ENCODE assay signal across 17 cellular contexts in the genomic region with DNA sequence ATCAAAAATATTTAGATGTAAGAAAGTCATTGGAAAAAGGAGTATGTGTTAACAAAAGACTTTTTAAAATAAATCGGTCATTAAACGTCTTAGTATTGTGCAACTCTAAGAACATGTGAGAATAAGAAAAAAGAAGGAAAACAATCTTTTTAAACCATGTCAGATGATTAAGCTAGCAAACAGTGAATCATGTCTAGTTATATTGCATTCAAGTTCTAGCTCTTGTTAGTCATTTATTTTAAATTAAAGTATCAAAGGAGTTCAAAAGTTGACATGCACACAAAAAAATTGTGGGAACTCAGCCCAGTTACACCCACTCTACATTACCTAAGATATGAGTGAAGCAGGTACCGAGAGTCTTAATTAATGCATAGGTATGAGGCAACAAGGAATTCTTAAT. TPM values are rescaled to one million over a fixed set of nuclear protein-coding genes. Genes with fewer than 3 reads are reported as not detected.
A peak's percentile ranks its signal among the peaks of the same experiment; 100 is the strongest.
DNase-seq lines count a peak whose midpoint lies in the region; ATAC-seq and TF ChIP-seq lines count a peak whose summit lies in the region.
"Had no signal": no experiment of that assay in that cellular context is flagged by ENCODE, and none has a peak within 500 bp of the region (broad histone marks: within the 10 kb centered on the region; RNA-seq: fewer than 3 reads in every experiment).

No MANE protein-coding gene starts in this region.

- peak overlapping the region; percentile 9 for H3K4me3 Mint-ChIP-seq in mesothelial cell of epicardium
- no peak overlapping the region for H3K4me3 Mint-ChIP-seq in osteocyte (ENCODE audit: unreplicated experiment)
- H3K4me3 Mint-ChIP-seq: activated CD4-positive, alpha-beta T cell treated with anti-CD3 and anti-CD28 coated beads, Interleukin-2, amount 10 ng/mL, durations not matched to agents 24 days and 14 days; neural progenitor cell had no signal

- H3K9me3 ChIP-seq in PC-3 (ENCODE audit: low read length) (no peaks in the 10 kb centered on the region), esophagus squamous epithelium (no peaks in the 10 kb centered on the region)

- no peaks in the 10 kb centered on the region for H4K20me1 ChIP-seq in PC-3 (ENCODE audit: low read length)

- no peak overlapping the region for H2AFZ ChIP-seq in PC-3 (ENCODE audit: low read length)
- H2AFZ ChIP-seq: neural progenitor cell had no signal

- H3K27me3 Mint-ChIP-seq in mesothelial cell of epicardium (ENCODE audit: low read depth) (no peaks in the 10 kb centered on the region), osteocyte (ENCODE audit: unreplicated experiment) (no peaks in the 10 kb centered on the region)

- H3K9me3 Mint-ChIP-seq in mesothelial cell of epicardium (peaks cover 11% of the 10 kb centered on the region), osteocyte (ENCODE audit: unreplicated experiment) (peaks cover 8% of the 10 kb centered on the region)
- H3K9me3 Mint-ChIP-seq: activated CD4-positive, alpha-beta T cell treated with anti-CD3 and anti-CD28 coated beads, Interleukin-2, amount 10 ng/mL, durations not matched to agents 24 days and 14 days had no signal

- H3K27me3 ChIP-seq in BJ (ENCODE audit: control insufficient read depth, insufficient read depth, low read length) (no peaks in the 10 kb centered on the region), PC-3 (ENCODE audit: low read length) (no peaks in the 10 kb centered on the region), esophagus squamous epithelium (no peaks in the 10 kb centered on the region)
- H3K27me3 ChIP-seq: neural progenitor cell had no signal

- H3K27ac ChIP-seq in PC-3 (ENCODE audit: low read length) (peak overlapping the region; percentile 87), esophagus squamous epithelium (peak overlapping the region in 3 of 4 donors; percentile 50 to 76 (median 75))
- H3K27ac ChIP-seq: KMS-11, neural progenitor cell had no signal

- H3K4me1 Mint-ChIP-seq in mesothelial cell of epicardium (peaks cover 39% of the 10 kb centered on the region), osteocyte (ENCODE audit: unreplicated experiment) (peaks cover 4% of the 10 kb centered on the region)

- CTCF ChIA-PET in BJ (lab: Yijun Ruan, JAX) (interaction anchor here (0.8 kb wide), 1 partner anchor 9 kb away, joined by 3 read pairs; the partner anchor contains the start of gene FRRS1), PC-3 (lab: Charles Lee) (interaction anchor here (0.6 kb wide), 1 partner anchor 10 kb away, joined by 4 read pairs; the partner anchor contains the start of gene FRRS1)

- 32 to 33% methylated on average over 3 of the region's 3 CpGs for WGBS in esophagus squamous epithelium, 2 donors

- peak overlapping the region; percentile 59 for H3K9ac ChIP-seq in PC-3 (ENCODE audit: low read length)
- H3K9ac ChIP-seq: KMS-11, neural progenitor cell had no signal

- intact Hi-C loops in PC-3 (cut with micrococcal nuclease): no loop called here
- intact Hi-C loops in esophagus squamous epithelium (cut with DNase I): no loop called here

- peaks cover 28% of the 10 kb centered on the region for H3K79me2 ChIP-seq in PC-3 (ENCODE audit: low read length)

- H3K27ac Mint-ChIP-seq in mesothelial cell of epicardium: peak overlapping the region; percentile 60
- H3K27ac Mint-ChIP-seq in osteocyte (ENCODE audit: unreplicated experiment): no peak overlapping the region
- H3K27ac Mint-ChIP-seq: activated CD4-positive, alpha-beta T cell treated with anti-CD3 and anti-CD28 coated beads, Interleukin-2, amount 10 ng/mL, durations not matched to agents 24 days and 14 days; neural progenitor cell had no signal

- H3K4me1 ChIP-seq in PC-3 (ENCODE audit: insufficient read depth, low read length): peaks cover 31% of the 10 kb centered on the region
- H3K4me1 ChIP-seq in esophagus squamous epithelium: peaks cover 0 to 66% (median 37%) of the 10 kb centered on the region in 3 donors
- H3K4me1 ChIP-seq: neural progenitor cell had no signal

- peak; percentile 72 for ATAC-seq in PC-3
- no peak for ATAC-seq in GM18907 (IDR thresholded peaks at IDR 0.05; ENCODE audit: unreplicated experiment)
- ATAC-seq: left lobe of liver had no signal

- H3K36me3 ChIP-seq in BJ (ENCODE audit: control insufficient read depth, insufficient read depth, low read length): no peaks in the 10 kb centered on the region
- 0 out of 2 replicates have a peak, but pooled peaks cover 9% of the 10 kb centered on the region for H3K36me3 ChIP-seq in PC-3 (ENCODE audit: low read depth, low read length)
- H3K36me3 ChIP-seq in esophagus squamous epithelium: no peaks in the 10 kb centered on the region
- H3K36me3 ChIP-seq: neural progenitor cell had no signal

- POLR2A ChIA-PET in BJ (lab: Charles Lee) (no interaction called here), PC-3 (lab: Charles Lee; ENCODE audit: unreplicated experiment) (no interaction called here)

- TF ChIP-seq POLR2A in esophagus squamous epithelium (IDR thresholded peaks at IDR 0.05): no peak

- H3K36me3 Mint-ChIP-seq in mesothelial cell of epicardium: peaks cover 21% of the 10 kb centered on the region
- peaks cover 2% of the 10 kb centered on the region for H3K36me3 Mint-ChIP-seq in osteocyte (ENCODE audit: unreplicated experiment)

- no peaks in the 10 kb centered on the region for H3K9me2 ChIP-seq in PC-3 (replicated peaks; ENCODE audit: low read length)

- H3F3A ChIP-seq in PC-3 (ENCODE audit: low read length, unreplicated experiment): no peaks in the 10 kb centered on the region

- peak overlapping the region; percentile 66 for H3K4me2 ChIP-seq in PC-3 (ENCODE audit: low read length)
- H3K4me2 ChIP-seq: neural progenitor cell had no signal

- H3K4me3 ChIP-seq in BJ (ENCODE audit: low read depth, low read length): no peak overlapping the region
- H3K4me3 ChIP-seq in PC-3 (ENCODE audit: low read length): peak overlapping the region; percentile 15; the same call in 1 of the 2 replicates
- no peak overlapping the region for H3K4me3 ChIP-seq in esophagus squamous epithelium
- H3K4me3 ChIP-seq: neural progenitor cell had no signal

- no TSS peak for BruUV-seq in PC-3 (replicated peaks; lab: Mats Ljungman, UMichigan)

- DNase-seq in BJ (ENCODE audit: low read depth): peak; percentile 56
- peak; percentile 84 for DNase-seq in PC-3
- no peak for DNase-seq in esophagus squamous epithelium (lab: John Stamatoyannopoulos, UW)
- no peak for DNase-seq in mesothelial cell of epicardium (ENCODE audit: low spot score in 2 of 2, unreplicated experiment in 2 of 2)
- no peak for DNase-seq in GOT3 (lab: John Stamatoyannopoulos, UW)
- DNase-seq in UCSD-AML1 (lab: John Stamatoyannopoulos, UW; ENCODE audit: unreplicated experiment): no peak
- no peak for DNase-seq in osteocyte (ENCODE audit: extremely low spot score, unreplicated experiment)
- DNase-seq: activated CD4-positive, alpha-beta T cell treated with anti-CD3 and anti-CD28 coated beads, Interleukin-2, amount 10 ng/mL, durations not matched to agents 24 days and 14 days; activated effector memory CD4-positive, alpha-beta T cell treated with Interleukin-2 at 50 U/mL for 16 hours; glutamatergic neuron; NCI-H2107; stimulated activated CD4-positive, alpha-beta T cell treated with anti-CD3 and anti-CD28 coated beads, Interleukin-15, amount 100 ng/mL, for 24 hours; T-helper 1 cell had no signal

- TF ChIP-seq CTCF in BJ (IDR thresholded peaks at IDR 0.05; ENCODE audit: insufficient read depth, low read depth, low read length): no peak
- TF ChIP-seq CTCF in PC-3 (conservative IDR thresholded peaks at IDR 0.05; ENCODE audit: low read depth, low read length): no peak
- no peak for TF ChIP-seq CTCF in esophagus squamous epithelium (IDR thresholded peaks at IDR 0.05)
- no peak for TF ChIP-seq CTCF in mesothelial cell of epicardium (IDR thresholded peaks at IDR 0.05; ENCODE audit: unreplicated experiment)
- TF ChIP-seq CTCF in osteocyte (IDR thresholded peaks at IDR 0.05): no peak

RNA-seq across cellular contexts. Expression of gene FRRS1, which starts 9.8 kb away (rescaled TPM):
- polyA plus RNA-seq in BJ (2011; rRNA removed): 0.93 and 2.8 TPM in 2 replicates
- polyA minus RNA-seq in BJ (2011; rRNA and poly(A)+ RNA removed): 1.6 and 2.9 TPM in 2 replicates
- 14.5 and 16.3 TPM in 2 replicates for total RNA-seq in PC-3 (2014; rRNA removed)
- total RNA-seq in esophagus squamous epithelium: 10 to 100 TPM; 23.1 to 40.7 (median 27.8) TPM
- total RNA-seq in mesothelial cell of epicardium: 19.5 to 22.5 TPM (median 20.4 TPM) in 3 replicates
- 4.3 TPM in 2 replicates for total RNA-seq in osteocyte

Comparison
In these comparisons a context has a peak if more than half of its experiments do, and no peak if none do; other contexts are left out.
1. DNase-seq: peak in BJ (single experiment) and PC-3 (single experiment); none in esophagus squamous epithelium (single experiment), mesothelial cell of epicardium (0 of 2), GOT3 (single experiment), UCSD-AML1 (single experiment) and osteocyte (single experiment).